Comparison of ENCODE assay signal across 8 cellular contexts in the genomic region with DNA sequence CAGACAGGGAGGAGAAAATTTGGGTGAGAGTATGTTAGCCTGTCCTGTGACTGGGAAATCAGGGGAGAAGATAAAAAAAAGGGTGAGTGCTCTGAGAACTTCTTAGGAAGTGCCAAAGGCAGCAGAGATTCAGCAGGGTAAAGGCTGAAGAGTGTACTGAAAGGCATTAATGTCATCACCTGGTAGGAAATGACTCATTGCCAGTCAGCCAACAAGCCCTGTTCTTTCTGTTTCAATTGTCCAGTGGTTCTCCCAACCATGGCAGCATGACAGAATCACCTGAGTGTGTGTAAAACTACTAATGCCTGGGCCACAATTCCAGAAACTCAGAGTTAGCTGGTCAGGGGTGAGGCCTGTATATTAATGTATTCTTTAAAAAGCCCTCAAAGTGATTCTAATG.
DNase-seq lines count a peak whose midpoint lies in the region; ATAC-seq and TF ChIP-seq lines count a peak whose summit lies in the region.

No MANE protein-coding gene starts in this region.

- intact Hi-C loops in natural killer cell (cut with micrococcal nuclease) = no loop called here
- intact Hi-C loops in upper lobe of right lung (cut with DNase I) = no loop called here

- TF ChIP-seq CTCF in natural killer cell (IDR thresholded peaks at IDR 0.05) (no peak), upper lobe of right lung (IDR thresholded peaks at IDR 0.05) (no peak)

- H3K9ac ChIP-seq in adipocyte (ENCODE audit: low read length) = no peak overlapping the region

- H3K27me3 ChIP-seq in adipocyte (replicated peaks; ENCODE audit: control insufficient read depth, insufficient read depth, low read length) (no peaks in the 10 kb centered on the region), upper lobe of right lung (no peaks in the 10 kb centered on the region)

- DNase-seq in natural killer cell treated with Interleukin-12 subunit alpha and Interleukin-12 subunit beta and Interleukin-15 and Interleukin-18, amount 100 ng/mL, for 72 hours (ENCODE audit: low spot score) = no peak
- DNase-seq in natural killer cell (no peak), adipocyte (ENCODE audit: low read depth) (peak; percentile 15), upper lobe of right lung (no peak), SKM-1 (lab: John Stamatoyannopoulos, UW; ENCODE audit: unreplicated experiment) (no peak), substantia nigra (lab: John Stamatoyannopoulos, UW) (no peak), GF-D8 (lab: John Stamatoyannopoulos, UW) (no peak)

- H3K27ac ChIP-seq in upper lobe of right lung = no peak overlapping the region
- no peak overlapping the region for H3K27ac ChIP-seq in substantia nigra (ENCODE audit: low read depth, low read length, poor library complexity, severe bottlenecking)

- ATAC-seq in natural killer cell treated with Interleukin-12 subunit alpha and Interleukin-12 subunit beta and Interleukin-15 and Interleukin-18, amount 100 ng/mL, for 72 hours = peak; percentile 78 to 81
- ATAC-seq in natural killer cell (no peak), HG03097 (IDR thresholded peaks at IDR 0.05; ENCODE audit: low FRiP score, unreplicated experiment) (peak; percentile 95), upper lobe of right lung (peak; percentile 43)

- H3K4me1 Mint-ChIP-seq in natural killer cell treated with Interleukin-12 subunit alpha and Interleukin-12 subunit beta and Interleukin-15 and Interleukin-18, amount 100 ng/mL, for 72 hours (ENCODE audit: low read depth in 2 of 2) = peaks cover 7% of the 10 kb centered on the region in 2 donors
- H3K4me1 Mint-ChIP-seq in natural killer cell = no peaks in the 10 kb centered on the region

- no peaks in the 10 kb centered on the region for H3K4me1 ChIP-seq in adipocyte (ENCODE audit: control insufficient read depth, insufficient read depth, low read length)
- no peaks in the 10 kb centered on the region for H3K4me1 ChIP-seq in upper lobe of right lung

- H3K9me3 ChIP-seq in adipocyte (ENCODE audit: control insufficient read depth, low read length) = no peaks in the 10 kb centered on the region
- H3K9me3 ChIP-seq in upper lobe of right lung = no peaks in the 10 kb centered on the region

- peaks cover 3% of the 10 kb centered on the region for H3K36me3 ChIP-seq in adipocyte (ENCODE audit: control insufficient read depth, insufficient read depth, low read length, severe bottlenecking)
- H3K36me3 ChIP-seq in upper lobe of right lung = peaks cover 12% of the 10 kb centered on the region

- no peak overlapping the region for H3K4me3 Mint-ChIP-seq in natural killer cell treated with Interleukin-12 subunit alpha and Interleukin-12 subunit beta and Interleukin-15 and Interleukin-18, amount 100 ng/mL, for 72 hours
- no peak overlapping the region for H3K4me3 Mint-ChIP-seq in natural killer cell

- H3K27me3 Mint-ChIP-seq in natural killer cell treated with Interleukin-12 subunit alpha and Interleukin-12 subunit beta and Interleukin-15 and Interleukin-18, amount 100 ng/mL, for 72 hours = no peaks in the 10 kb centered on the region
- H3K27me3 Mint-ChIP-seq in natural killer cell (ENCODE audit: low read depth in 2 of 2) = no peaks in the 10 kb centered on the region

- H3K4me3 ChIP-seq in adipocyte (ENCODE audit: low read length) = no peak overlapping the region
- H3K4me3 ChIP-seq in upper lobe of right lung = no peak overlapping the region

- peaks cover 7% of the 10 kb centered on the region for H3K36me3 Mint-ChIP-seq in natural killer cell treated with Interleukin-12 subunit alpha and Interleukin-12 subunit beta and Interleukin-15 and Interleukin-18, amount 100 ng/mL, for 72 hours
- no peaks in the 10 kb centered on the region for H3K36me3 Mint-ChIP-seq in natural killer cell

- H3K9me3 Mint-ChIP-seq in natural killer cell treated with Interleukin-12 subunit alpha and Interleukin-12 subunit beta and Interleukin-15 and Interleukin-18, amount 100 ng/mL, for 72 hours = no peaks in the 10 kb centered on the region
- H3K9me3 Mint-ChIP-seq in natural killer cell = no peaks in the 10 kb centered on the region

- H3K27ac Mint-ChIP-seq in natural killer cell treated with Interleukin-12 subunit alpha and Interleukin-12 subunit beta and Interleukin-15 and Interleukin-18, amount 100 ng/mL, for 72 hours = peak overlapping the region in 1 of 2 donors; percentile 65
- no peak overlapping the region for H3K27ac Mint-ChIP-seq in natural killer cell

Comparison
In these comparisons a context has a peak if more than half of its experiments do, and no peak if none do; other contexts are left out.
1. ATAC-seq: peak in natural killer cell treated with Interleukin-12 subunit alpha and Interleukin-12 subunit beta and Interleukin-15 and Interleukin-18, amount 100 ng/mL, for 72 hours (2 of 2), HG03097 (single experiment) and upper lobe of right lung (single experiment); none in natural killer cell (0 of 3).